9 cellular contexts compared by ENCODE assay signal in the genomic region with DNA sequence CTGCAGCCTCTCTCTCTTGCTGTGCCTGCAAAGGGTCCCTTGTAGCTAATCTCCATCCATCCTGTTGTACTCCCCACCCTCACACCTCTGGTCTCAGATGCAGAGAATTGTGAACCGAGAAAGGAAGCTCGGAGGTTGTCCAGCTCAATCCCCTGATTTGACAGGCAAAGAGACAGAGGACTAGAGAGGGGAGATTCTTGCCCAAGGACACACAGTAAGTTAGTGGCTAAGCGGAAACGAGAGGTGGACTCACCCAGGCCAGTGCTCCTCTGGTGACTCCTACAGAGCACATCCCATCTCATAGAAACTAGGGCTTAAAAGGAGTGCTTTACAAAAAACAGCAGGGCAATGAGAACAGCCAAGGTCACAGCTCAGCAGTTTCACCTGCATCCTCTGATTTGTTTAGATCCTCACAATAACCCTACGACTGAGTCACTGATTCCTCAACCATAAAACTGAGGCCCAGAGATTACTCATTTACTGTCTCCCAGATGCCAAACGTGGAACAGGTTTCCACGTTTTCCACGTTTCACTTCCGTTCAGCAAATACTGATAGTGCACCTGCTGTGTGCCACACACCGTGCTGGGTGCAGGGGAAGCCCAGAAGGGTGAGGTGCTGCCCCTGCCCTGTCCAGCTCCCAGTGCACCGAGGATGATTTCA. TPM values are rescaled to one million over a fixed set of nuclear protein-coding genes. Genes with fewer than 3 reads are reported as not detected.
A peak's percentile ranks its signal among the peaks of the same experiment; 100 is the strongest.
DNase-seq lines count a peak whose midpoint lies in the region; ATAC-seq and TF ChIP-seq lines count a peak whose summit lies in the region.
"Had no signal": no experiment of that assay in that cellular context is flagged by ENCODE, and none has a peak within 500 bp of the region (broad histone marks: within the 10 kb centered on the region; RNA-seq: fewer than 3 reads in every experiment).

No MANE protein-coding gene starts in this region.

- H3K9me3 Mint-ChIP-seq in glutamatergic neuron (ENCODE audit: unreplicated experiment) = peaks cover 1% of the 10 kb centered on the region

- intact Hi-C loops in left ventricle myocardium superior (cut with micrococcal nuclease) = no loop called here
- intact Hi-C loops in left cardiac atrium (cut with DNase I) = no loop called here

- TF ChIP-seq CTCF in glutamatergic neuron (IDR thresholded peaks at IDR 0.05; ENCODE audit: partially characterized antibody, unreplicated experiment) = no peak

- DNase-seq in glutamatergic neuron (no peak), left ventricle myocardium superior (no peak), left cardiac atrium (no peak), NK-92 (lab: John Stamatoyannopoulos, UW; ENCODE audit: unreplicated experiment) (no peak)
- DNase-seq in activated CD8-positive, alpha-beta memory T cell treated with anti-CD3 and anti-CD28 coated beads, Interleukin-2, amount 50 U/mL, for 4 hours = no peak
- DNase-seq: NCI-H1436 treated with DMSO at 0.1 percent for 48 hours had no signal

- H3K4me1 Mint-ChIP-seq in glutamatergic neuron (ENCODE audit: low read depth, unreplicated experiment) = peaks cover 13% of the 10 kb centered on the region

- H3K36me3 Mint-ChIP-seq in glutamatergic neuron (ENCODE audit: unreplicated experiment) = no peaks in the 10 kb centered on the region

- peak overlapping the region; percentile 43 for H3K27ac Mint-ChIP-seq in glutamatergic neuron (ENCODE audit: unreplicated experiment)

- ATAC-seq in GM18505 (IDR thresholded peaks at IDR 0.05; ENCODE audit: unreplicated experiment) (peak; percentile 69), GM21723 (IDR thresholded peaks at IDR 0.05; ENCODE audit: unreplicated experiment) (peak; percentile 67), HG03469 (IDR thresholded peaks at IDR 0.05; ENCODE audit: unreplicated experiment) (peak; percentile 67), left ventricle myocardium superior (no peak), left cardiac atrium (no peak)

- no peaks in the 10 kb centered on the region for H3K27me3 Mint-ChIP-seq in glutamatergic neuron (ENCODE audit: unreplicated experiment)

- no peak overlapping the region for H3K4me3 Mint-ChIP-seq in glutamatergic neuron (ENCODE audit: unreplicated experiment)

- TF ChIP-seq POLR2A in GM18505 (IDR thresholded peaks at IDR 0.05; ENCODE audit: borderline replicate concordance, extremely low read depth, insufficient read depth, insufficient read length) = no peak

RNA-seq across cellular contexts. Expression of gene EHD3, which starts 22.1 kb away (rescaled TPM):
- total RNA-seq in glutamatergic neuron (ENCODE audit: unreplicated experiment) (11.5 TPM), left ventricle myocardium superior (32.4 TPM), left cardiac atrium (10 to 100 TPM in 1 of 2 donors, 1 to 10 TPM in 1; 8.1 to 11.7 TPM)

RNA-seq across cellular contexts. Expression of gene CAPN14, which starts 38.7 kb away (rescaled TPM):
- total RNA-seq in glutamatergic neuron (ENCODE audit: unreplicated experiment) (0.25 TPM), left ventricle myocardium superior (0.42 TPM), left cardiac atrium (under 1 TPM; 0.12 to 0.26 TPM)

Comparison
In these comparisons a context has a peak if more than half of its experiments do, and no peak if none do; other contexts are left out.
1. ATAC-seq: peak in GM18505 (single experiment), GM21723 (single experiment) and HG03469 (single experiment); none in left ventricle myocardium superior (single experiment) and left cardiac atrium (0 of 2).